ENCODE assay signal across 1 cellular context in the genomic region with DNA sequence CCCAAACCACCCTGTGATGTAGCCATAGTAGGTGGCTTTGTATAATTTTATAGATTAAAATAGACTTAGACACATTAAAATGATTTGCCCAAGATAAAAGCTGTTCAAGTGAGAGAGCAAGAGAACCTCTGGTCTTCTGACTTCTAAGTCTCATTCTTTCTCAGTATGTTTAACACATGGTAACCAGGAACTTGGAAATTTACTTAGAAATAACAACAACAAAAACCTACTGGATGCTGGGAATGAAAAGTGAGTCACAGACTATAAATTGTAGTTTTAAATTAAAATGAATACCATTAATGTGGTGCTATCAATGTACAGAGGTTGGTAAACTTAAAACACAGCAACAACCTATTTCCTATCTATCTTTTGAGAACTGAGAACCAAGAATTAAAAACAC.
TF ChIP-seq lines count a peak whose summit lies in the region.

No MANE protein-coding gene starts in this region.

TF ChIP-seq in GM12878, 131 proteins besides CTCF, POLR2A, EP300 and RAD21 (continued from another document):
- TF ChIP-seq, protein P1, sequence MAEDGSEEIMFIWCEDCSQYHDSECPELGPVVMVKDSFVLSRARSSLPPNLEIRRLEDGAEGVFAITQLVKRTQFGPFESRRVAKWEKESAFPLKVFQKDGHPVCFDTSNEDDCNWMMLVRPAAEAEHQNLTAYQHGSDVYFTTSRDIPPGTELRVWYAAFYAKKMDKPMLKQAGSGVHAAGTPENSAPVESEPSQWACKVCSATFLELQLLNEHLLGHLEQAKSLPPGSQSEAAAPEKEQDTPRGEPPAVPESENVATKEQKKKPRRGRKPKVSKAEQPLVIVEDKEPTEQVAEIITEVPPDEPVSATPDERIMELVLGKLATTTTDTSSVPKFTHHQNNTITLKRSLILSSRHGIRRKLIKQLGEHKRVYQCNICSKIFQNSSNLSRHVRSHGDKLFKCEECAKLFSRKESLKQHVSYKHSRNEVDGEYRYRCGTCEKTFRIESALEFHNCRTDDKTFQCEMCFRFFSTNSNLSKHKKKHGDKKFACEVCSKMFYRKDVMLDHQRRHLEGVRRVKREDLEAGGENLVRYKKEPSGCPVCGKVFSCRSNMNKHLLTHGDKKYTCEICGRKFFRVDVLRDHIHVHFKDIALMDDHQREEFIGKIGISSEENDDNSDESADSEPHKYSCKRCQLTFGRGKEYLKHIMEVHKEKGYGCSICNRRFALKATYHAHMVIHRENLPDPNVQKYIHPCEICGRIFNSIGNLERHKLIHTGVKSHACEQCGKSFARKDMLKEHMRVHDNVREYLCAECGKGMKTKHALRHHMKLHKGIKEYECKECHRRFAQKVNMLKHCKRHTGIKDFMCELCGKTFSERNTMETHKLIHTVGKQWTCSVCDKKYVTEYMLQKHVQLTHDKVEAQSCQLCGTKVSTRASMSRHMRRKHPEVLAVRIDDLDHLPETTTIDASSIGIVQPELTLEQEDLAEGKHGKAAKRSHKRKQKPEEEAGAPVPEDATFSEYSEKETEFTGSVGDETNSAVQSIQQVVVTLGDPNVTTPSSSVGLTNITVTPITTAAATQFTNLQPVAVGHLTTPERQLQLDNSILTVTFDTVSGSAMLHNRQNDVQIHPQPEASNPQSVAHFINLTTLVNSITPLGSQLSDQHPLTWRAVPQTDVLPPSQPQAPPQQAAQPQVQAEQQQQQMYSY (CRISPR knock-in tag; IDR thresholded peaks at IDR 0.05): no peak
